20 cellular contexts compared by ENCODE assay signal in the genomic region with DNA sequence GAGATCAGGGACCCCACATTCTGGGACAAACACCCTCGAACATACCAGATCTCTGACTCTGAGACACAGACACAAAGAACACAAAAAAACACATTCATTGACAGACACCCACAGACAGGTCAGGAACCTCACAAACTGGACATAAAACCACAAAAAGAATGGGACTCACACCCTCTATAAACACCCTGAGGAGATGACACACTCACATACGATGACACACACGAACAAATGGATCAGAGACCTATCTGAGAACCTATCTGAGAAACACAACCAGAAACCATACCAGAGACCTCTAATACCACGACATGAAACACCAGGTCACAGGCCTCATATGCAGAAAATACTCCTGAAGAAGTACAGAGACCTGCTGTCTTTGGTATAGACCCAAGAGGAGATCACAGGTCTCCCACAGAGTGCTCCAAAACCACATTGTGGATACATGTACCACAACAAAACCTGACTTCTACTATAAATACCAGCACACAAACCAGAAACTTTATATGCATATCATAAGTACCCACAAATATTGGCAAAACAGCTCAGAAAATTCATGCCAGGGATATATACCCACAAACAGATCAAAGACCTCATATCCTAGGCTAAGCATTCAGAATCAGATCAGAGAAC. TPM values are rescaled to one million over a fixed set of nuclear protein-coding genes. Genes with fewer than 3 reads are reported as not detected.
DNase-seq lines count a peak whose midpoint lies in the region; ATAC-seq and TF ChIP-seq lines count a peak whose summit lies in the region.
"Had no signal": no experiment of that assay in that cellular context is flagged by ENCODE, and none has a peak within 500 bp of the region (broad histone marks: within the 10 kb centered on the region; RNA-seq: fewer than 3 reads in every experiment).

No MANE protein-coding gene starts in this region.

- no peak overlapping the region for H3K4me3 Mint-ChIP-seq in activated T-helper 2 cell treated with anti-CD3 and anti-CD28 coated beads, Interferon-gamma antibody, Interleukin-2, Interleukin-4, amounts not matched to agents 10 μg/mL and 5 μg/mL and 100 μg/mL, durations not matched to agents 14 hours and 24 hours and 36 hours (ENCODE audit: low read depth)
- H3K4me3 Mint-ChIP-seq in natural killer cell = peak overlapping the region; percentile 36
- H3K4me3 Mint-ChIP-seq: activated B cell treated with CpG ODN at 0.5 μM for 24 hours had no signal

- no peak overlapping the region for H4K5ac ChIP-seq in IMR-90 (ENCODE audit: low read depth, low read length)

- no CpG with 5 or more reads among the region's 4 CpGs for WGBS in IMR-90 (ENCODE audit: extremely low coverage in 2 of 2, insufficient read length in 1 of 2), 2 experiments
- 73 to 100% (median 82%) methylated on average over 1 to 4 of the region's 4 CpGs for WGBS in adrenal gland, 4 donors

- no peak overlapping the region for H2BK15ac ChIP-seq in IMR-90 (ENCODE audit: low read depth, low read length)

- H3K27me3 ChIP-seq in IMR-90 (ENCODE audit: control insufficient read depth, insufficient read depth, low read length) = peaks cover 4% of the 10 kb centered on the region
- no peaks in the 10 kb centered on the region for H3K27me3 ChIP-seq in adrenal gland
- no peaks in the 10 kb centered on the region for H3K27me3 ChIP-seq in MG63
- H3K27me3 ChIP-seq: ascending aorta, colonic mucosa, gastroesophageal sphincter, transverse colon had no signal

- H3K23ac ChIP-seq in IMR-90 (ENCODE audit: low read depth, low read length) = no peak overlapping the region

- peaks cover 68% of the 10 kb centered on the region for H3K4me1 Mint-ChIP-seq in activated T-helper 2 cell treated with anti-CD3 and anti-CD28 coated beads, Interferon-gamma antibody, Interleukin-2, Interleukin-4, amounts not matched to agents 10 μg/mL and 5 μg/mL and 100 μg/mL, durations not matched to agents 14 hours and 24 hours and 36 hours (ENCODE audit: low read depth)
- H3K4me1 Mint-ChIP-seq in natural killer cell = peaks cover 60 to 78% of the 10 kb centered on the region in 2 donors
- H3K4me1 Mint-ChIP-seq: activated B cell treated with CpG ODN at 0.5 μM for 24 hours had no signal

- H3K4me3 ChIP-seq in IMR-90 (ENCODE audit: insufficient read depth, low read depth, low read length) (no peak overlapping the region), adrenal gland (no peak overlapping the region), MG63 (no peak overlapping the region)
- H3K4me3 ChIP-seq: ascending aorta, colonic mucosa, gastroesophageal sphincter, skin epidermis, transverse colon had no signal

- H3K4me1 ChIP-seq in IMR-90 (ENCODE audit: control insufficient read depth, insufficient read depth, low read length) = 0 out of 2 replicates have a peak, but pooled peaks cover 2% of the 10 kb centered on the region
- H3K4me1 ChIP-seq in adrenal gland (replicated peaks in 1 of 2) = no peaks in the 10 kb centered on the region
- H3K4me1 ChIP-seq: ascending aorta, colonic mucosa, gastroesophageal sphincter had no signal

- no peak overlapping the region for H3K4me2 ChIP-seq in IMR-90 (ENCODE audit: low read depth, low read length)

- H3K36me3 Mint-ChIP-seq in activated T-helper 2 cell treated with anti-CD3 and anti-CD28 coated beads, Interferon-gamma antibody, Interleukin-2, Interleukin-4, amounts not matched to agents 10 μg/mL and 5 μg/mL and 100 μg/mL, durations not matched to agents 14 hours and 24 hours and 36 hours (ENCODE audit: low read depth) = peaks cover 27% of the 10 kb centered on the region
- no peaks in the 10 kb centered on the region for H3K36me3 Mint-ChIP-seq in natural killer cell

- H3K9me3 Mint-ChIP-seq in activated T-helper 2 cell treated with anti-CD3 and anti-CD28 coated beads, Interferon-gamma antibody, Interleukin-2, Interleukin-4, amounts not matched to agents 10 μg/mL and 5 μg/mL and 100 μg/mL, durations not matched to agents 14 hours and 24 hours and 36 hours = no peaks in the 10 kb centered on the region
- H3K9me3 Mint-ChIP-seq in natural killer cell = no peaks in the 10 kb centered on the region
- H3K9me3 Mint-ChIP-seq: activated B cell treated with CpG ODN at 0.5 μM for 24 hours had no signal

- H2BK120ac ChIP-seq in IMR-90 (ENCODE audit: low read depth, low read length) = no peak overlapping the region

- H3K27me3 Mint-ChIP-seq in activated T-helper 2 cell treated with anti-CD3 and anti-CD28 coated beads, Interferon-gamma antibody, Interleukin-2, Interleukin-4, amounts not matched to agents 10 μg/mL and 5 μg/mL and 100 μg/mL, durations not matched to agents 14 hours and 24 hours and 36 hours (ENCODE audit: low read depth) = no peaks in the 10 kb centered on the region
- H3K27me3 Mint-ChIP-seq in natural killer cell (ENCODE audit: low read depth in 2 of 2) = peaks cover 0 to 11% of the 10 kb centered on the region in 2 donors
- H3K27me3 Mint-ChIP-seq: activated B cell treated with CpG ODN at 0.5 μM for 24 hours had no signal

- H4K8ac ChIP-seq in IMR-90 (ENCODE audit: low read depth in 2 of 2, low read length in 2 of 2) = no peak overlapping the region

- no peak overlapping the region for H4K91ac ChIP-seq in IMR-90 (ENCODE audit: insufficient read depth, low read depth, low read length)

- CTCF ChIA-PET in IMR-90 (lab: Yijun Ruan, JAX) = no interaction called here

- no peaks in the 10 kb centered on the region for H3K36me3 ChIP-seq in IMR-90 (ENCODE audit: control insufficient read depth, insufficient read depth, low read length)
- H3K36me3 ChIP-seq in adrenal gland (replicated peaks in 1 of 2) = no peaks in the 10 kb centered on the region
- H3K36me3 ChIP-seq in MG63 = no peaks in the 10 kb centered on the region
- H3K36me3 ChIP-seq: ascending aorta, colonic mucosa, gastroesophageal sphincter, transverse colon had no signal

- H3K4ac ChIP-seq in IMR-90 (ENCODE audit: low read depth, low read length) = no peak overlapping the region

- H2AFZ ChIP-seq in IMR-90 (replicated peaks; ENCODE audit: low read length, poor library complexity) = no peak overlapping the region

- H3K27ac ChIP-seq in IMR-90 (ENCODE audit: insufficient read depth, low read length) (no peak overlapping the region), adrenal gland (no peak overlapping the region)
- H3K27ac ChIP-seq: ascending aorta, colonic mucosa, gastroesophageal sphincter, RWPE1, transverse colon had no signal

- H2BK5ac ChIP-seq in IMR-90 (ENCODE audit: low read depth, low read length, poor library complexity, severe bottlenecking) = no peak overlapping the region

- H3K9me1 ChIP-seq in IMR-90 (ENCODE audit: insufficient read depth, low read length) = no peaks in the 10 kb centered on the region

- intact Hi-C loops in IMR-90 (cut with micrococcal nuclease) (no loop called here), natural killer cell (cut with micrococcal nuclease) (loop anchor here (10.0 kb wide), 1 partner anchor 219 kb away; no protein-coding TSS in a partner anchor), adrenal gland (cut with DNase I) (no loop called here)
- intact Hi-C loops in activated T-helper 2 cell treated with anti-CD3 and anti-CD28 coated beads, Interferon-gamma antibody, Interleukin-2, Interleukin-4, amounts not matched to agents 10 μg/mL and 5 μg/mL and 100 μg/mL, durations not matched to agents 14 hours and 24 hours and 36 hours (cut with micrococcal nuclease) = loop anchor here (2.0 to 10.0 kb wide), 3 partner anchors 13 to 549 kb away; a partner anchor contains a TSS

- H3K9me3 ChIP-seq in IMR-90 (ENCODE audit: control insufficient read depth, insufficient read depth, low read length) (no peaks in the 10 kb centered on the region), adrenal gland (replicated peaks in 1 of 3) (no peaks in the 10 kb centered on the region), MG63 (no peaks in the 10 kb centered on the region)
- H3K9me3 ChIP-seq: ascending aorta, colonic mucosa, gastroesophageal sphincter, transverse colon had no signal

- POLR2A ChIA-PET in IMR-90 (lab: Charles Lee; ENCODE audit: unreplicated experiment) = no interaction called here

- in situ Hi-C loops in IMR-90 (cut with MboI; ENCODE audit: low sequenced_read_pairs) = no loop called here

- H3K18ac ChIP-seq in IMR-90 (ENCODE audit: low read depth, low read length) = no peak overlapping the region

- no peak for TF ChIP-seq RAD21 in IMR-90 (IDR thresholded peaks at IDR 0.05; ENCODE audit: low read length)

- TF ChIP-seq CTCF in IMR-90 (conservative IDR thresholded peaks at IDR 0.05; ENCODE audit: low read depth, low read length) (no peak), natural killer cell (IDR thresholded peaks at IDR 0.05) (no peak), adrenal gland (IDR thresholded peaks at IDR 0.05) (no peak)

- H3K56ac ChIP-seq in IMR-90 (ENCODE audit: extremely low read depth, insufficient read depth, low read length) = no peak overlapping the region

- DNase-seq in activated CD4-positive, CD25-positive, alpha-beta regulatory T cell treated with anti-CD3 and anti-CD28 coated beads, Interleukin-2, amount 50 U/mL, for 72 hours = no peak
- DNase-seq in IMR-90 = peak; percentile 4
- DNase-seq in activated T-helper 2 cell treated with anti-CD3 and anti-CD28 coated beads, Interferon-gamma antibody, Interleukin-2, Interleukin-4, amounts not matched to agents 10 μg/mL and 5 μg/mL and 100 μg/mL, durations not matched to agents 14 hours and 24 hours and 36 hours (ENCODE audit: low spot score) = no peak
- no peak for DNase-seq in natural killer cell
- DNase-seq in adrenal gland = no peak
- DNase-seq in MG63 = no peak
- DNase-seq in NCI-H1436 (lab: John Stamatoyannopoulos, UW) = no peak
- DNase-seq: 8988T, activated B cell treated with CpG ODN at 0.5 μM for 24 hours, colonic mucosa, KG1, left ventricle myocardium superior, NCI-H1436 treated with DMSO at 0.1 percent for 48 hours, NCI-H2227 treated with DMSO at 0.1 percent for 48 hours, transverse colon had no signal

- H2AK5ac ChIP-seq in IMR-90 (ENCODE audit: low read depth, low read length) = no peak overlapping the region

- H3K14ac ChIP-seq in IMR-90 (replicated peaks; ENCODE audit: low read depth, low read length) = no peak overlapping the region

- TF ChIP-seq POLR2A in IMR-90 (IDR thresholded peaks at IDR 0.05; ENCODE audit: low read depth, low read length) (no peak), adrenal gland (IDR thresholded peaks at IDR 0.05) (no peak)

- H2BK20ac ChIP-seq in IMR-90 (ENCODE audit: low read depth, low read length) = no peak overlapping the region

- peak overlapping the region; percentile 94 for H3K27ac Mint-ChIP-seq in activated T-helper 2 cell treated with anti-CD3 and anti-CD28 coated beads, Interferon-gamma antibody, Interleukin-2, Interleukin-4, amounts not matched to agents 10 μg/mL and 5 μg/mL and 100 μg/mL, durations not matched to agents 14 hours and 24 hours and 36 hours
- H3K27ac Mint-ChIP-seq in natural killer cell = peak overlapping the region; percentile 76 to 97
- H3K27ac Mint-ChIP-seq: activated B cell treated with CpG ODN at 0.5 μM for 24 hours had no signal

- H3K79me1 ChIP-seq in IMR-90 (ENCODE audit: low read depth in 1 of 2, low read length in 2 of 2) = no peaks in the 10 kb centered on the region

- no peaks in the 10 kb centered on the region for H4K20me1 ChIP-seq in IMR-90 (ENCODE audit: insufficient read depth, low read length)

- H3K9ac ChIP-seq in IMR-90 (ENCODE audit: low read depth, low read length) = no peak overlapping the region

- no TSS peak for BruUV-seq in IMR-90 (replicated peaks; lab: Mats Ljungman, UMichigan)

- ATAC-seq in activated CD4-positive, CD25-positive, alpha-beta regulatory T cell treated with anti-CD3 and anti-CD28 coated beads, Interleukin-2, amount 50 U/mL, for 24 hours = peak; percentile 27 to 46
- ATAC-seq in IMR-90 (ENCODE audit: low read depth) (no peak), natural killer cell (no peak)

- H2AK9ac ChIP-seq in IMR-90 (replicated peaks; ENCODE audit: low read depth, low read length, poor library complexity) = no peak overlapping the region

- dilution Hi-C loops in IMR-90 (cut with HindIII; ENCODE audit: low sequenced_read_pairs, unreplicated experiment) = no loop called here

RNA-seq across cellular contexts. Expression of a gene that starts 19.5 kb away (rescaled TPM):
- total RNA-seq in IMR-90 (2012; rRNA removed) (6.6 and 7.2 TPM in 2 replicates), natural killer cell (10 to 100 TPM in 2 of 3 donors, 1 to 10 TPM in 1; 9.2 to 11.6 (median 11.0) TPM), adrenal gland (1 to 10 TPM; 2.6 to 4.4 (median 3.6) TPM)
- polyA plus RNA-seq in IMR-90 (2012; rRNA removed) (8.6 and 9.9 TPM in 2 replicates), adrenal gland (1 to 10 TPM; 2.6 to 3.2 (median 3.1) TPM)
- polyA plus RNA-seq in IMR-90 (2012; cell fraction: cytosol; rRNA removed) = 6.6 and 7.1 TPM in 2 replicates
- polyA plus RNA-seq in IMR-90 (2012; cell fraction: nucleus; rRNA removed; ENCODE audit: low replicate concordance) = 9.5 and 19.5 TPM in 2 replicates
- total RNA-seq in activated T-helper 2 cell treated with anti-CD3 and anti-CD28 coated beads, Interferon-gamma antibody, Interleukin-2, Interleukin-4, amounts not matched to agents 10 μg/mL and 5 μg/mL and 100 μg/mL, durations not matched to agents 14 hours and 24 hours and 36 hours = 28.8 and 29.6 TPM in 2 replicates
- 4.1 and 13.3 TPM in 2 replicates for total RNA-seq in MG63 (2014; rRNA removed; shearing (Covaris generic); ENCODE audit: low replicate concordance)

RNA-seq across cellular contexts. Expression of a gene that starts 32.4 kb away (rescaled TPM):
- total RNA-seq in IMR-90 (2012; rRNA removed) (not detected in 2 replicates), natural killer cell (100 to 1,000 TPM; 136 to 149 (median 141) TPM), adrenal gland (10 to 100 TPM in 5 of 8 donors, 1 to 10 TPM in 3; 5.8 to 22.5 (median 13.6) TPM)
- polyA plus RNA-seq in IMR-90 (2012; rRNA removed) (0.09 and 0.14 TPM in 2 replicates), adrenal gland (10 to 100 TPM in 1 of 3 donors, 1 to 10 TPM in 2; 4.2 to 18.9 (median 9.1) TPM)
- polyA plus RNA-seq in IMR-90 (2012; cell fraction: cytosol; rRNA removed) = 0.11 and 0.14 TPM in 2 replicates
- polyA plus RNA-seq in IMR-90 (2012; cell fraction: nucleus; rRNA removed; ENCODE audit: low replicate concordance) = 0.74 and 1.1 TPM in 2 replicates
- total RNA-seq in activated T-helper 2 cell treated with anti-CD3 and anti-CD28 coated beads, Interferon-gamma antibody, Interleukin-2, Interleukin-4, amounts not matched to agents 10 μg/mL and 5 μg/mL and 100 μg/mL, durations not matched to agents 14 hours and 24 hours and 36 hours = 117 and 120 TPM in 2 replicates
- 0.79 TPM in 1 of 2 replicates, not detected in the other for total RNA-seq in MG63 (2014; rRNA removed; shearing (Covaris generic); ENCODE audit: low replicate concordance)

RNA-seq across cellular contexts. Expression of a gene that starts 45.6 kb away (rescaled TPM):
- total RNA-seq in IMR-90 (2012; rRNA removed) (not detected in 2 replicates), natural killer cell (not detected), adrenal gland (not detected)
- polyA plus RNA-seq in IMR-90 (2012; rRNA removed) (not detected in 2 replicates), adrenal gland (not detected)
- polyA plus RNA-seq in IMR-90 (2012; cell fraction: cytosol; rRNA removed) = not detected in 2 replicates
- not detected in 2 replicates for polyA plus RNA-seq in IMR-90 (2012; cell fraction: nucleus; rRNA removed; ENCODE audit: low replicate concordance)
- not detected in 2 replicates for total RNA-seq in activated T-helper 2 cell treated with anti-CD3 and anti-CD28 coated beads, Interferon-gamma antibody, Interleukin-2, Interleukin-4, amounts not matched to agents 10 μg/mL and 5 μg/mL and 100 μg/mL, durations not matched to agents 14 hours and 24 hours and 36 hours
- total RNA-seq in MG63 (2014; rRNA removed; shearing (Covaris generic); ENCODE audit: low replicate concordance) = not detected in 2 replicates
- total RNA-seq: activated B cell treated with CpG ODN at 0.5 μM for 24 hours, ascending aorta, gastroesophageal sphincter, left ventricle myocardium superior had no signal

Comparison
In these comparisons a context has a peak if more than half of its experiments do, and no peak if none do; other contexts are left out.
1. ATAC-seq: peak in activated CD4-positive, CD25-positive, alpha-beta regulatory T cell treated with anti-CD3 and anti-CD28 coated beads, Interleukin-2, amount 50 U/mL, for 24 hours (2 of 2); none in IMR-90 (single experiment) and natural killer cell (0 of 3).
2. intact Hi-C loops: an anchor here in activated T-helper 2 cell treated with anti-CD3 and anti-CD28 coated beads, Interferon-gamma antibody, Interleukin-2, Interleukin-4, amounts not matched to agents 10 μg/mL and 5 μg/mL and 100 μg/mL, durations not matched to agents 14 hours and 24 hours and 36 hours (2.0 to 10.0 kb wide) and natural killer cell (10.0 kb wide); none called in IMR-90 and adrenal gland.